ENCODE assay signal across 29 cellular contexts in the genomic region with DNA sequence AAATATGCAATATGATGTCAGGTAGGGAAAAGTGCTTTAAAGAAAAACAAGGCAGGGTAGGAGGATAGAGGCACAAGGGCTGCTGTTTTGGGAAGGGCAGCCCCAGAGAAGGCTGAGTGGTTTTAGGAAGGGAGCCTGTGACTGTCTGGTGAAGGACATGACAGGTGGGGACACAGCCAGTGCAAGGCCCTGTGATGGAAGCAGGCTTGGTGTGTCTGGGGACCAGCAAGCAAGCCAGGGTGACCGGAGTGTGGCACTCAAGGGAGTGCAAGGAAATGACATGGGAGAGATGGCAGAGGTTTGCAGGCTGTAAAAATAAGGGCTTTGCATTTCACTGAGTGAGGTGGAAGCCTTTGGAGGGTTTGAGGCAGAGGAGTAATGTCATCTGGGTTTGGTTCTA.
"Had no signal": no experiment of that assay in that cellular context is flagged by ENCODE, and none has a peak within 500 bp of the region (broad histone marks: within the 10 kb centered on the region; RNA-seq: fewer than 3 reads in every experiment).

No MANE protein-coding gene starts in this region.

- H3K27me3 Mint-ChIP-seq: activated naive CD8-positive, alpha-beta T cell had no signal

- H3K27me3 ChIP-seq: brain microvascular endothelial cell had no signal

- H3K27ac Mint-ChIP-seq: activated CD4-positive, alpha-beta memory T cell treated with anti-CD3 and anti-CD28 coated beads, Interleukin-2, amount 10 ng/mL, durations not matched to agents 7 days and 5 days; activated naive CD4-positive, alpha-beta T cell treated with anti-CD3 and anti-CD28 coated beads for 36 hours; activated naive CD8-positive, alpha-beta T cell; activated T-helper 17 cell treated with anti-CD3 and anti-CD28 coated beads, Interleukin-2, amount 50 U/mL, for 72 hours; T-cell had no signal

- H3K36me3 ChIP-seq: brain microvascular endothelial cell had no signal

- H3K36me3 Mint-ChIP-seq: activated naive CD8-positive, alpha-beta T cell; T-cell had no signal

- H3K4me3 ChIP-seq: SK-N-MC had no signal

- H3K27ac ChIP-seq: brain microvascular endothelial cell, SK-N-MC, VCaP had no signal

- H3K4me1 Mint-ChIP-seq: activated CD4-positive, alpha-beta memory T cell treated with anti-CD3 and anti-CD28 coated beads, Interleukin-2, amount 10 ng/mL, durations not matched to agents 7 days and 5 days; activated T-helper 17 cell treated with anti-CD3 and anti-CD28 coated beads, Interleukin-2, amount 50 U/mL, for 72 hours; T-cell had no signal

- H3K9me3 Mint-ChIP-seq: activated CD4-positive, alpha-beta memory T cell treated with anti-CD3 and anti-CD28 coated beads, Interleukin-2, amount 10 ng/mL, durations not matched to agents 7 days and 5 days; activated naive CD4-positive, alpha-beta T cell treated with anti-CD3 and anti-CD28 coated beads for 36 hours; activated T-helper 17 cell treated with anti-CD3 and anti-CD28 coated beads, Interleukin-2, amount 50 U/mL, for 72 hours; T-cell had no signal

- ATAC-seq: activated T-helper 17 cell treated with anti-CD3 and anti-CD28 coated beads, Interleukin-2, amount 50 U/mL, for 72 hours; T-cell had no signal

- DNase-seq: activated CD4-positive, alpha-beta memory T cell treated with anti-CD3 and anti-CD28 coated beads, Interleukin-2, amount 10 ng/mL, durations not matched to agents 7 days and 5 days; activated CD4-positive, alpha-beta T cell treated with anti-CD3 and anti-CD28 coated beads, Interleukin-2, amount 50 U/mL, for 1 hour; activated CD4-positive, CD25-positive, alpha-beta regulatory T cell; activated gamma-delta T cell; activated naive CD4-positive, alpha-beta T cell treated with anti-CD3 and anti-CD28 coated beads for 36 hours; activated T-cell treated with anti-CD3 and anti-CD28 coated beads for 4 hours; activated T-cell treated with anti-CD3 and anti-CD28 coated beads, Interleukin-2, amount 50 U/mL, for 48 hours; amygdala; brain microvascular endothelial cell; central memory CD4-positive, alpha-beta T cell; Karpas-422; MM.1S; NCI-H1105; NCI-H1436; NCI-H1694 treated with DMSO at 0.1 percent for 48 hours; NCI-H2029 treated with DMSO at 0.1 percent for 48 hours; NCI-H345; NCI-H510A; NCI-H526 treated with DMSO at 0.1 percent for 48 hours; NCI-H82; OCI-M1; SIG-M5; T-cell; T-helper 2 cell; T1000 had no signal

- H3K4me3 Mint-ChIP-seq: activated CD4-positive, alpha-beta memory T cell treated with anti-CD3 and anti-CD28 coated beads, Interleukin-2, amount 10 ng/mL, durations not matched to agents 7 days and 5 days; activated naive CD4-positive, alpha-beta T cell treated with anti-CD3 and anti-CD28 coated beads for 36 hours; activated naive CD8-positive, alpha-beta T cell; activated T-helper 17 cell treated with anti-CD3 and anti-CD28 coated beads, Interleukin-2, amount 50 U/mL, for 72 hours; T-cell had no signal
